24 cellular contexts compared by ENCODE assay signal in genomic region chr11:126451211-126451802, GRCh38.
"Had no signal": no experiment of that assay in that cellular context is flagged by ENCODE, and none has a peak within 500 bp of the region (broad histone marks: within the 10 kb centered on the region; RNA-seq: fewer than 3 reads in every experiment).

No MANE protein-coding gene starts in this region.

- ATAC-seq: heart left ventricle, left cardiac atrium, sciatic nerve had no signal

- H3K4me3 Mint-ChIP-seq: activated naive CD4-positive, alpha-beta T cell treated with anti-CD3 and anti-CD28 coated beads for 36 hours; activated naive CD8-positive, alpha-beta T cell treated with anti-CD3 and anti-CD28 coated beads, Interleukin-2, amount 10 ng/mL, durations not matched to agents 7 days and 5 days; memory B cell; nephron progenitor cell had no signal

- H3K36me3 Mint-ChIP-seq: activated naive CD8-positive, alpha-beta T cell treated with anti-CD3 and anti-CD28 coated beads, Interleukin-2, amount 10 ng/mL, durations not matched to agents 7 days and 5 days; memory B cell had no signal

- H3K27ac ChIP-seq: coronary artery, heart left ventricle, suprapubic skin, tibial nerve, uterus had no signal

- H3K27ac Mint-ChIP-seq: activated naive CD4-positive, alpha-beta T cell treated with anti-CD3 and anti-CD28 coated beads for 36 hours; activated naive CD8-positive, alpha-beta T cell treated with anti-CD3 and anti-CD28 coated beads, Interleukin-2, amount 10 ng/mL, durations not matched to agents 7 days and 5 days; memory B cell; nephron progenitor cell had no signal

- H3K4me1 ChIP-seq: heart left ventricle, uterus had no signal

- DNase-seq: activated CD4-positive, alpha-beta T cell treated with anti-CD3 and anti-CD28 coated beads for 1 hour; activated CD4-positive, alpha-beta T cell treated with anti-CD3 and anti-CD28 coated beads, Interleukin-2, amount 50 U/mL, for 48 hours; activated naive CD4-positive, alpha-beta T cell treated with anti-CD3 and anti-CD28 coated beads for 36 hours; activated naive CD8-positive, alpha-beta T cell treated with anti-CD3 and anti-CD28 coated beads, Interleukin-2, amount 10 ng/mL, durations not matched to agents 7 days and 5 days; activated T-cell treated with anti-CD3 and anti-CD28 coated beads, Interleukin-2, amount 50 U/mL, for 48 hours; amniotic stem cell; cerebellar nuclear complex; heart left ventricle; left cardiac atrium; nephron progenitor cell; occipital lobe; small intestine; stimulated activated CD4-positive, alpha-beta T cell treated with anti-CD3 and anti-CD28 coated beads, Interleukin-4, amount 100 ng/mL, for 1 hour; stimulated activated naive CD4-positive, alpha-beta T cell; T-helper 1 cell; uterus; WERI-Rb-1 had no signal

- FAIRE-seq: islet of Langerhans, small intestine, TTC549 had no signal

- H3K9me3 ChIP-seq: heart left ventricle, suprapubic skin, tibial nerve, uterus had no signal

- H3K4me3 ChIP-seq: coronary artery, heart left ventricle, suprapubic skin, tibial nerve, uterus had no signal

- H3K36me3 ChIP-seq: heart left ventricle, suprapubic skin, tibial nerve, uterus, WERI-Rb-1 had no signal

- H3K27me3 ChIP-seq: suprapubic skin, tibial nerve had no signal

- H3K27me3 Mint-ChIP-seq: activated naive CD8-positive, alpha-beta T cell treated with anti-CD3 and anti-CD28 coated beads, Interleukin-2, amount 10 ng/mL, durations not matched to agents 7 days and 5 days had no signal
